In genomic region chr4:7067147-7067522, GRCh38 we compare ENCODE assay signal across 7 cellular contexts. TPM values are rescaled to one million over a fixed set of nuclear protein-coding genes. Genes with fewer than 3 reads are reported as not detected.
DNase-seq lines count a peak whose midpoint lies in the region; ATAC-seq, FAIRE-seq and TF ChIP-seq lines count a peak whose summit lies in the region.

No MANE protein-coding gene starts in this region.

- H3K4me1 Mint-ChIP-seq in activated T-helper 1 cell treated with anti-CD3 and anti-CD28 coated beads, Interleukin-12 subunit alpha, Interleukin-12 subunit beta, Interleukin-2, Interleukin-4 antibody, amounts not matched to agents 30 ng/mL and 10 ng/mL and 1 ng/mL, durations not matched to agents 14 hours and 24 hours and 36 hours (ENCODE audit: low read depth): peaks cover 50% of the 10 kb centered on the region
- H3K4me1 Mint-ChIP-seq in stimulated activated naive CD8-positive, alpha-beta T cell treated with anti-CD3 and anti-CD28 coated beads, Interleukin-15, amount 100 ng/mL, for 72 hours: peaks cover 68% of the 10 kb centered on the region

- peaks cover 46% of the 10 kb centered on the region for H3K79me2 ChIP-seq in keratinocyte (ENCODE audit: control insufficient read depth, insufficient read depth, low read length)

- H3K36me3 ChIP-seq in keratinocyte (ENCODE audit: control insufficient read depth in 2 of 2, extremely low read depth in 1 of 2, insufficient read depth in 2 of 2, low read length in 2 of 2): peaks cover 13 to 15% of the 10 kb centered on the region in 2 experiments

- H3K9me3 ChIP-seq in keratinocyte (ENCODE audit: control insufficient read depth, low read depth, low read length): no peaks in the 10 kb centered on the region

- peak overlapping the region; percentile 91 for H3K9ac ChIP-seq in keratinocyte (ENCODE audit: control insufficient read depth, extremely low read depth, insufficient read depth, low read length)

- peak overlapping the region; percentile 84 to 90 (median 86) for H3K4me3 ChIP-seq in keratinocyte (ENCODE audit: control insufficient read depth in 2 of 3, extremely low read depth in 1 of 3, insufficient read depth in 2 of 3, low read depth in 1 of 3, low read length in 3 of 3)

- dilution Hi-C loops in keratinocyte (cut with MboI; ENCODE audit: extremely low pct_ligation_motif_present, low sequenced_read_pairs): no loop called here

- intact Hi-C loops in activated T-helper 1 cell treated with anti-CD3 and anti-CD28 coated beads, Interleukin-12 subunit alpha, Interleukin-12 subunit beta, Interleukin-2, Interleukin-4 antibody, amounts not matched to agents 30 ng/mL and 10 ng/mL and 1 ng/mL, durations not matched to agents 14 hours and 24 hours and 36 hours (cut with micrococcal nuclease): loop anchor here (5.0 kb wide), 1 partner anchor 800 kb away; the partner anchor contains the start of gene WFS1

- peak overlapping the region; percentile 92 for H3K4me2 ChIP-seq in keratinocyte (ENCODE audit: control insufficient read depth, extremely low read depth, insufficient read depth, low read depth, low read length)

- H3K4me3 Mint-ChIP-seq in activated T-helper 1 cell treated with anti-CD3 and anti-CD28 coated beads, Interleukin-12 subunit alpha, Interleukin-12 subunit beta, Interleukin-2, Interleukin-4 antibody, amounts not matched to agents 30 ng/mL and 10 ng/mL and 1 ng/mL, durations not matched to agents 14 hours and 24 hours and 36 hours: peak overlapping the region; percentile 94
- H3K4me3 Mint-ChIP-seq in stimulated activated naive CD8-positive, alpha-beta T cell treated with anti-CD3 and anti-CD28 coated beads, Interleukin-15, amount 100 ng/mL, for 72 hours: peak overlapping the region; percentile 95 to 98

- H3K27me3 Mint-ChIP-seq in activated T-helper 1 cell treated with anti-CD3 and anti-CD28 coated beads, Interleukin-12 subunit alpha, Interleukin-12 subunit beta, Interleukin-2, Interleukin-4 antibody, amounts not matched to agents 30 ng/mL and 10 ng/mL and 1 ng/mL, durations not matched to agents 14 hours and 24 hours and 36 hours (ENCODE audit: insufficient read depth): peaks cover 11% of the 10 kb centered on the region
- peaks cover 7% of the 10 kb centered on the region for H3K27me3 Mint-ChIP-seq in stimulated activated naive CD8-positive, alpha-beta T cell treated with anti-CD3 and anti-CD28 coated beads, Interleukin-15, amount 100 ng/mL, for 72 hours

- ATAC-seq in GM19035 (IDR thresholded peaks at IDR 0.05; ENCODE audit: unreplicated experiment) (peak; percentile 20), HG03520 (IDR thresholded peaks at IDR 0.05; ENCODE audit: unreplicated experiment) (peak; percentile 15)
- peak; percentile 17 for ATAC-seq in stimulated activated naive CD8-positive, alpha-beta T cell treated with anti-CD3 and anti-CD28 coated beads, Interleukin-15, amount 100 ng/mL, for 72 hours

- no peak for DNase-seq in activated T-helper 1 cell treated with anti-CD3 and anti-CD28 coated beads, Interleukin-12 subunit alpha, Interleukin-12 subunit beta, Interleukin-2, Interleukin-4 antibody, amounts not matched to agents 30 ng/mL and 10 ng/mL and 1 ng/mL, durations not matched to agents 14 hours and 24 hours and 36 hours (ENCODE audit: low spot score)
- DNase-seq in keratinocyte (ENCODE audit: low read depth, low spot score) (no peak), GM19238 (ENCODE audit: insufficient read length, low spot score) (no peak), GM10266 (ENCODE audit: extremely low spot score) (no peak)
- DNase-seq in stimulated activated naive CD8-positive, alpha-beta T cell treated with anti-CD3 and anti-CD28 coated beads, Interleukin-15, amount 100 ng/mL, for 72 hours: peak; percentile 24 to 55

- no peak for FAIRE-seq in keratinocyte (lab: Jason Lieb, UNC)

- peaks cover 9% of the 10 kb centered on the region for H4K20me1 ChIP-seq in keratinocyte (ENCODE audit: control insufficient read depth, extremely low read depth, insufficient read depth, low read length)

- no peaks in the 10 kb centered on the region for H3K9me1 ChIP-seq in keratinocyte (ENCODE audit: control insufficient read depth, extremely low read depth, insufficient read depth, low read length)

- peaks cover 13% of the 10 kb centered on the region for H3K4me1 ChIP-seq in keratinocyte (ENCODE audit: control insufficient read depth, extremely low read depth, insufficient read depth, low read length)

- H3K27ac ChIP-seq in keratinocyte (ENCODE audit: control insufficient read depth, insufficient read depth, low read length): peak overlapping the region; percentile 81

- H3K36me3 Mint-ChIP-seq in activated T-helper 1 cell treated with anti-CD3 and anti-CD28 coated beads, Interleukin-12 subunit alpha, Interleukin-12 subunit beta, Interleukin-2, Interleukin-4 antibody, amounts not matched to agents 30 ng/mL and 10 ng/mL and 1 ng/mL, durations not matched to agents 14 hours and 24 hours and 36 hours (ENCODE audit: low read depth): peaks cover 30% of the 10 kb centered on the region

- peak overlapping the region; percentile 89 for H3K27ac Mint-ChIP-seq in activated T-helper 1 cell treated with anti-CD3 and anti-CD28 coated beads, Interleukin-12 subunit alpha, Interleukin-12 subunit beta, Interleukin-2, Interleukin-4 antibody, amounts not matched to agents 30 ng/mL and 10 ng/mL and 1 ng/mL, durations not matched to agents 14 hours and 24 hours and 36 hours
- peak overlapping the region; percentile 93 to 98 for H3K27ac Mint-ChIP-seq in stimulated activated naive CD8-positive, alpha-beta T cell treated with anti-CD3 and anti-CD28 coated beads, Interleukin-15, amount 100 ng/mL, for 72 hours

- H2AFZ ChIP-seq in keratinocyte (ENCODE audit: control insufficient read depth, low read length): peak overlapping the region; percentile 81

- H3K9me3 Mint-ChIP-seq in activated T-helper 1 cell treated with anti-CD3 and anti-CD28 coated beads, Interleukin-12 subunit alpha, Interleukin-12 subunit beta, Interleukin-2, Interleukin-4 antibody, amounts not matched to agents 30 ng/mL and 10 ng/mL and 1 ng/mL, durations not matched to agents 14 hours and 24 hours and 36 hours: no peaks in the 10 kb centered on the region
- H3K9me3 Mint-ChIP-seq in stimulated activated naive CD8-positive, alpha-beta T cell treated with anti-CD3 and anti-CD28 coated beads, Interleukin-15, amount 100 ng/mL, for 72 hours: no peaks in the 10 kb centered on the region

- H3K27me3 ChIP-seq in keratinocyte (ENCODE audit: control insufficient read depth, extremely low read depth, insufficient read depth, low read length): no peaks in the 10 kb centered on the region

- no peak for TF ChIP-seq CTCF in keratinocyte (optimal IDR thresholded peaks at IDR 0.05 in 1 of 3, IDR thresholded peaks at IDR 0.05 in 1 of 3, conservative IDR thresholded peaks at IDR 0.05 in 1 of 3; ENCODE audit: extremely low read depth in 1 of 3, insufficient read depth in 2 of 3, low read length in 3 of 3)
- no peak for TF ChIP-seq CTCF in GM10266 (IDR thresholded peaks at IDR 0.05; ENCODE audit: control insufficient read depth, insufficient read depth, low read depth, missing control alignments)

RNA-seq across cellular contexts. Expression of gene GRPEL1, which starts 0.7 kb away (rescaled TPM):
- 106 and 115 TPM in 2 replicates for total RNA-seq in activated T-helper 1 cell treated with anti-CD3 and anti-CD28 coated beads, Interleukin-12 subunit alpha, Interleukin-12 subunit beta, Interleukin-2, Interleukin-4 antibody, amounts not matched to agents 30 ng/mL and 10 ng/mL and 1 ng/mL, durations not matched to agents 14 hours and 24 hours and 36 hours
- 30.4 to 76.8 TPM (median 59.1 TPM) in 3 replicates for polyA plus RNA-seq in keratinocyte
- polyA plus RNA-seq in keratinocyte (2011; ENCODE audit: low read depth): 502 TPM
- polyA plus RNA-seq in keratinocyte (2011; cell fraction: cytosol; rRNA removed): 55.5 and 66.3 TPM in 2 replicates
- polyA plus RNA-seq in keratinocyte (2011; cell fraction: nucleus; rRNA removed): 37.3 and 46.3 TPM in 2 replicates
- polyA plus RNA-seq in keratinocyte (2012; ENCODE audit: low replicate concordance): 56.0 and 59.8 TPM in 2 replicates
- polyA minus RNA-seq in keratinocyte: 7.4 to 32.2 TPM (median 18.9 TPM) in 3 replicates
- 24.6 TPM for polyA minus RNA-seq in keratinocyte (2011; cell fraction: cytosol; rRNA and poly(A)+ RNA removed)
- 7.7 and 14.1 TPM in 2 replicates for polyA minus RNA-seq in keratinocyte (2011; cell fraction: nucleus; rRNA and poly(A)+ RNA removed)

RNA-seq across cellular contexts. Expression of gene TADA2B, which starts 24.0 kb away (rescaled TPM):
- total RNA-seq in activated T-helper 1 cell treated with anti-CD3 and anti-CD28 coated beads, Interleukin-12 subunit alpha, Interleukin-12 subunit beta, Interleukin-2, Interleukin-4 antibody, amounts not matched to agents 30 ng/mL and 10 ng/mL and 1 ng/mL, durations not matched to agents 14 hours and 24 hours and 36 hours: 15.2 and 16.8 TPM in 2 replicates
- 4.6 to 7.2 TPM (median 5.3 TPM) in 3 replicates for polyA plus RNA-seq in keratinocyte
- polyA plus RNA-seq in keratinocyte (2011; ENCODE audit: low read depth): 10.6 TPM
- 5.5 and 7.2 TPM in 2 replicates for polyA plus RNA-seq in keratinocyte (2011; cell fraction: cytosol; rRNA removed)
- 7.2 and 7.8 TPM in 2 replicates for polyA plus RNA-seq in keratinocyte (2011; cell fraction: nucleus; rRNA removed)
- 10.8 and 12.4 TPM in 2 replicates for polyA plus RNA-seq in keratinocyte (2012; ENCODE audit: low replicate concordance)
- polyA minus RNA-seq in keratinocyte: 4.4 to 7.2 TPM (median 5.2 TPM) in 3 replicates
- polyA minus RNA-seq in keratinocyte (2011; cell fraction: cytosol; rRNA and poly(A)+ RNA removed): 6.7 TPM
- 4.6 and 6.1 TPM in 2 replicates for polyA minus RNA-seq in keratinocyte (2011; cell fraction: nucleus; rRNA and poly(A)+ RNA removed)

Comparison
In these comparisons a context has a peak if more than half of its experiments do, and no peak if none do; other contexts are left out.
1. DNase-seq: peak in stimulated activated naive CD8-positive, alpha-beta T cell treated with anti-CD3 and anti-CD28 coated beads, Interleukin-15, amount 100 ng/mL, for 72 hours (2 of 2); none in activated T-helper 1 cell treated with anti-CD3 and anti-CD28 coated beads, Interleukin-12 subunit alpha, Interleukin-12 subunit beta, Interleukin-2, Interleukin-4 antibody, amounts not matched to agents 30 ng/mL and 10 ng/mL and 1 ng/mL, durations not matched to agents 14 hours and 24 hours and 36 hours (single experiment), keratinocyte (single experiment), GM19238 (single experiment) and GM10266 (single experiment).
2. Peak in every context shown above with its lines, with median percentiles within 50 percentile points of each other: ATAC-seq.